In the genomic region with DNA sequence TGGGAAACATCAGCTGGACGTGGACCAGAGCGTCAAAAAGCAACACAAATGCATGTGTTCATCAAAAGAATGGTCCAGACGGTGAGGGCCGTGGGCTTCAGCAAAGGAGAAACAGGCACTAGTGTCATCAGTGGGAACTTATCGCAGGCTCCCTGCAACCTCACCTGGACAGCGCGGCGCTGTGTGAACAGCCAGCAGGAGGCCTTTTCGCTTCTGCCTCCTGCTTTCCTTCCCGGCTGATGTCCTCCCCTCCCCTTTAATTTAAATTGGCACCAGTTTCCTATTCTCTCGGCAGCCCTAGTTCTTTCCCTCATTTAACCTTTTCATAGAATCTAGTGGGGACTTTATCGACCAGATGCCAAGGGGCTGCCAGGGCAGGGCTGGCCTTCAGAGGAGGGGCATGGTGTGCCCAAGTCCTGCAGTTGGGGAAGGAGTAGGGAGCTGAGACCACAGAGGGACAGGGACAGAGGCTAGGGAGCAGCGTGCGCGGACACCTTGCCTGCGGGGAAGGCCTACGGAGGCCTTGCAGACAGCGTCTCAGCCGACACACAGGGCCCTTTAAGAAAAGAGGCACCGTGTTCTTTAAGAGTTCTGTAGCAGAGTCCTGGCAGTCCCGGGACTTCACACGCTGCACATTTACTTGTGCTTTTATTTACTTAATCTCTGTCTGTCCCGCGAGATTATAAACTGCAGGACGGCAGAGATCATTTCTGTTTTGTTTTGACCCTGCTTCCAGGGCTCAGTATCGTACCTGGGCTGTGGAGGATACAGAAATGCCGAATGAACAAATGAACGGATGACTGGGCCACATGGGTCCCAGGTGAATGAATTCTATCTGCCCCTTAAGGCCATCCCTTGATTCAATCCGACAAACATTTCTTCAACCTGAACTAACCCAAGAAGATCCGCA, we compare ENCODE assay signal across 1 cellular context.
TF ChIP-seq lines count a peak whose summit lies in the region.

No MANE protein-coding gene starts in this region.

TF ChIP-seq in K562, 482 proteins besides CTCF, POLR2A, EP300 and RAD21:
- TF ChIP-seq FOXJ2 (tag; IDR thresholded peaks at IDR 0.05): no peak
- TF ChIP-seq ZNF699 (CRISPR knock-in tag; IDR thresholded peaks at IDR 0.05; ENCODE audit: insufficient replicate concordance): no peak
- TF ChIP-seq, protein P1, sequence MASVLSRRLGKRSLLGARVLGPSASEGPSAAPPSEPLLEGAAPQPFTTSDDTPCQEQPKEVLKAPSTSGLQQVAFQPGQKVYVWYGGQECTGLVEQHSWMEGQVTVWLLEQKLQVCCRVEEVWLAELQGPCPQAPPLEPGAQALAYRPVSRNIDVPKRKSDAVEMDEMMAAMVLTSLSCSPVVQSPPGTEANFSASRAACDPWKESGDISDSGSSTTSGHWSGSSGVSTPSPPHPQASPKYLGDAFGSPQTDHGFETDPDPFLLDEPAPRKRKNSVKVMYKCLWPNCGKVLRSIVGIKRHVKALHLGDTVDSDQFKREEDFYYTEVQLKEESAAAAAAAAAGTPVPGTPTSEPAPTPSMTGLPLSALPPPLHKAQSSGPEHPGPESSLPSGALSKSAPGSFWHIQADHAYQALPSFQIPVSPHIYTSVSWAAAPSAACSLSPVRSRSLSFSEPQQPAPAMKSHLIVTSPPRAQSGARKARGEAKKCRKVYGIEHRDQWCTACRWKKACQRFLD (CRISPR knock-in tag; IDR thresholded peaks at IDR 0.05): no peak
- TF ChIP-seq PHTF2 (CRISPR knock-in tag; IDR thresholded peaks at IDR 0.05): no peak
- TF ChIP-seq HDAC1 (IDR thresholded peaks at IDR 0.05): no peak
- no peak for TF ChIP-seq ARID2 (IDR thresholded peaks at IDR 0.05)
- TF ChIP-seq, protein P2, sequence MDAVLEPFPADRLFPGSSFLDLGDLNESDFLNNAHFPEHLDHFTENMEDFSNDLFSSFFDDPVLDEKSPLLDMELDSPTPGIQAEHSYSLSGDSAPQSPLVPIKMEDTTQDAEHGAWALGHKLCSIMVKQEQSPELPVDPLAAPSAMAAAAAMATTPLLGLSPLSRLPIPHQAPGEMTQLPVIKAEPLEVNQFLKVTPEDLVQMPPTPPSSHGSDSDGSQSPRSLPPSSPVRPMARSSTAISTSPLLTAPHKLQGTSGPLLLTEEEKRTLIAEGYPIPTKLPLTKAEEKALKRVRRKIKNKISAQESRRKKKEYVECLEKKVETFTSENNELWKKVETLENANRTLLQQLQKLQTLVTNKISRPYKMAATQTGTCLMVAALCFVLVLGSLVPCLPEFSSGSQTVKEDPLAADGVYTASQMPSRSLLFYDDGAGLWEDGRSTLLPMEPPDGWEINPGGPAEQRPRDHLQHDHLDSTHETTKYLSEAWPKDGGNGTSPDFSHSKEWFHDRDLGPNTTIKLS (IDR thresholded peaks at IDR 0.05; ENCODE audit: borderline replicate concordance, low read depth): no peak
- TF ChIP-seq, protein P3, sequence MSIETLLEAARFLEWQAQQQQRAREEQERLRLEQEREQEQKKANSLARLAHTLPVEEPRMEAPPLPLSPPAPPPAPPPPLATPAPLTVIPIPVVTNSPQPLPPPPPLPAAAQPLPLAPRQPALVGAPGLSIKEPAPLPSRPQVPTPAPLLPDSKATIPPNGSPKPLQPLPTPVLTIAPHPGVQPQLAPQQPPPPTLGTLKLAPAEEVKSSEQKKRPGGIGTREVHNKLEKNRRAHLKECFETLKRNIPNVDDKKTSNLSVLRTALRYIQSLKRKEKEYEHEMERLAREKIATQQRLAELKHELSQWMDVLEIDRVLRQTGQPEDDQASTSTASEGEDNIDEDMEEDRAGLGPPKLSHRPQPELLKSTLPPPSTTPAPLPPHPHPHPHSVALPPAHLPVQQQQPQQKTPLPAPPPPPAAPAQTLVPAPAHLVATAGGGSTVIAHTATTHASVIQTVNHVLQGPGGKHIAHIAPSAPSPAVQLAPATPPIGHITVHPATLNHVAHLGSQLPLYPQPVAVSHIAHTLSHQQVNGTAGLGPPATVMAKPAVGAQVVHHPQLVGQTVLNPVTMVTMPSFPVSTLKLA (conservative IDR thresholded peaks at IDR 0.05): no peak
- TF ChIP-seq SAP30 (IDR thresholded peaks at IDR 0.05; ENCODE audit: borderline replicate concordance, insufficient read depth, low read depth, low read length, poor library complexity, severe bottlenecking): no peak
- TF ChIP-seq HNRNPLL (IDR thresholded peaks at IDR 0.05; ENCODE audit: low read depth, low read length, poor library complexity, severe bottlenecking): no peak
- TF ChIP-seq, protein P4, sequence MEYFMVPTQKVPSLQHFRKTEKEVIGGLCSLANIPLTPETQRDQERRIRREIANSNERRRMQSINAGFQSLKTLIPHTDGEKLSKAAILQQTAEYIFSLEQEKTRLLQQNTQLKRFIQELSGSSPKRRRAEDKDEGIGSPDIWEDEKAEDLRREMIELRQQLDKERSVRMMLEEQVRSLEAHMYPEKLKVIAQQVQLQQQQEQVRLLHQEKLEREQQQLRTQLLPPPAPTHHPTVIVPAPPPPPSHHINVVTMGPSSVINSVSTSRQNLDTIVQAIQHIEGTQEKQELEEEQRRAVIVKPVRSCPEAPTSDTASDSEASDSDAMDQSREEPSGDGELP (CRISPR knock-in tag; IDR thresholded peaks at IDR 0.05; ENCODE audit: borderline replicate concordance): no peak
- TF ChIP-seq NCOR1 (IDR thresholded peaks at IDR 0.05): no peak
- TF ChIP-seq, protein P5, sequence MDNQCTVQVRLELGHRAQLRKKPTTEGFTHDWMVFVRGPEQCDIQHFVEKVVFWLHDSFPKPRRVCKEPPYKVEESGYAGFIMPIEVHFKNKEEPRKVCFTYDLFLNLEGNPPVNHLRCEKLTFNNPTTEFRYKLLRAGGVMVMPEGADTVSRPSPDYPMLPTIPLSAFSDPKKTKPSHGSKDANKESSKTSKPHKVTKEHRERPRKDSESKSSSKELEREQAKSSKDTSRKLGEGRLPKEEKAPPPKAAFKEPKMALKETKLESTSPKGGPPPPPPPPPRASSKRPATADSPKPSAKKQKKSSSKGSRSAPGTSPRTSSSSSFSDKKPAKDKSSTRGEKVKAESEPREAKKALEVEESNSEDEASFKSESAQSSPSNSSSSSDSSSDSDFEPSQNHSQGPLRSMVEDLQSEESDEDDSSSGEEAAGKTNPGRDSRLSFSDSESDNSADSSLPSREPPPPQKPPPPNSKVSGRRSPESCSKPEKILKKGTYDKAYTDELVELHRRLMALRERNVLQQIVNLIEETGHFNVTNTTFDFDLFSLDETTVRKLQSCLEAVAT (IDR thresholded peaks at IDR 0.05): no peak
- TF ChIP-seq, protein P6, sequence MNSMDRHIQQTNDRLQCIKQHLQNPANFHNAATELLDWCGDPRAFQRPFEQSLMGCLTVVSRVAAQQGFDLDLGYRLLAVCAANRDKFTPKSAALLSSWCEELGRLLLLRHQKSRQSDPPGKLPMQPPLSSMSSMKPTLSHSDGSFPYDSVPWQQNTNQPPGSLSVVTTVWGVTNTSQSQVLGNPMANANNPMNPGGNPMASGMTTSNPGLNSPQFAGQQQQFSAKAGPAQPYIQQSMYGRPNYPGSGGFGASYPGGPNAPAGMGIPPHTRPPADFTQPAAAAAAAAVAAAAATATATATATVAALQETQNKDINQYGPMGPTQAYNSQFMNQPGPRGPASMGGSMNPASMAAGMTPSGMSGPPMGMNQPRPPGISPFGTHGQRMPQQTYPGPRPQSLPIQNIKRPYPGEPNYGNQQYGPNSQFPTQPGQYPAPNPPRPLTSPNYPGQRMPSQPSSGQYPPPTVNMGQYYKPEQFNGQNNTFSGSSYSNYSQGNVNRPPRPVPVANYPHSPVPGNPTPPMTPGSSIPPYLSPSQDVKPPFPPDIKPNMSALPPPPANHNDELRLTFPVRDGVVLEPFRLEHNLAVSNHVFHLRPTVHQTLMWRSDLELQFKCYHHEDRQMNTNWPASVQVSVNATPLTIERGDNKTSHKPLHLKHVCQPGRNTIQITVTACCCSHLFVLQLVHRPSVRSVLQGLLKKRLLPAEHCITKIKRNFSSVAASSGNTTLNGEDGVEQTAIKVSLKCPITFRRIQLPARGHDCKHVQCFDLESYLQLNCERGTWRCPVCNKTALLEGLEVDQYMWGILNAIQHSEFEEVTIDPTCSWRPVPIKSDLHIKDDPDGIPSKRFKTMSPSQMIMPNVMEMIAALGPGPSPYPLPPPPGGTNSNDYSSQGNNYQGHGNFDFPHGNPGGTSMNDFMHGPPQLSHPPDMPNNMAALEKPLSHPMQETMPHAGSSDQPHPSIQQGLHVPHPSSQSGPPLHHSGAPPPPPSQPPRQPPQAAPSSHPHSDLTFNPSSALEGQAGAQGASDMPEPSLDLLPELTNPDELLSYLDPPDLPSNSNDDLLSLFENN (IDR thresholded peaks at IDR 0.05; ENCODE audit: low read depth in 2 of 2, low read length in 2 of 2): no peak
- TF ChIP-seq, protein P7, sequence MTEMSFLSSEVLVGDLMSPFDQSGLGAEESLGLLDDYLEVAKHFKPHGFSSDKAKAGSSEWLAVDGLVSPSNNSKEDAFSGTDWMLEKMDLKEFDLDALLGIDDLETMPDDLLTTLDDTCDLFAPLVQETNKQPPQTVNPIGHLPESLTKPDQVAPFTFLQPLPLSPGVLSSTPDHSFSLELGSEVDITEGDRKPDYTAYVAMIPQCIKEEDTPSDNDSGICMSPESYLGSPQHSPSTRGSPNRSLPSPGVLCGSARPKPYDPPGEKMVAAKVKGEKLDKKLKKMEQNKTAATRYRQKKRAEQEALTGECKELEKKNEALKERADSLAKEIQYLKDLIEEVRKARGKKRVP (CRISPR knock-in tag; IDR thresholded peaks at IDR 0.05): no peak
